In the genomic region with DNA sequence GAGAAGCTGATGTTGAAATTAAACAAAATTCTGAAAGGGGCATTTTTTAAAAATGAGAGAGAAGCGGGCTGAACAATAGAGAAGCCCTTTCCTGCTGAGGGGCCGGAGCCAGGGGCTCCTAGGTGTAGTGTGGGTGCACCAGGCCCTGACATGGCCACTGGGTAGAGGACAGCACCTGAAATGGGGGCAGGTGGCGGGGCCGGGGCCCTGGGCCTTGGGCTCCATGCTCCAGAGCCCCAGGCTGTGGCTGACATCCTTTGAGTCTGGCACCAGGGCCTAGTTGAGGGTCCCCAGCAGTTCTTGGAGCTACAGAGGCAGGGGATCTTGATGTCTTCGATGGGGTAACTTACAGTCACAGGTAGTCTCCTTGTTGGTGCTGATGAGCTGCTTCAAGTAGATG, we compare ENCODE assay signal across 26 cellular contexts. TPM values are rescaled to one million over a fixed set of nuclear protein-coding genes. Genes with fewer than 3 reads are reported as not detected.
DNase-seq lines count a peak whose midpoint lies in the region; ATAC-seq, FAIRE-seq and TF ChIP-seq lines count a peak whose summit lies in the region.
"Had no signal": no experiment of that assay in that cellular context is flagged by ENCODE, and none has a peak within 500 bp of the region (broad histone marks: within the 10 kb centered on the region; RNA-seq: fewer than 3 reads in every experiment).

No MANE protein-coding gene starts in this region.

- peak overlapping the region; percentile 49 for H2BK12ac ChIP-seq in trophoblast cell (ENCODE audit: low read length)

- H2AFZ ChIP-seq in GM23338, result 0 out of 2 replicates have a peak overlapping the region, but pooled peaks have one; percentile 3
- H2AFZ ChIP-seq in OCI-LY3 (ENCODE audit: low read depth, low read length), result peak overlapping the region; percentile 20; the same call in 1 of the 2 replicates
- no peak overlapping the region for H2AFZ ChIP-seq in trophoblast cell (ENCODE audit: insufficient read depth, low read length, poor library complexity)

- H3K9ac ChIP-seq in OCI-LY3 (ENCODE audit: low read length), result no peak overlapping the region
- no peak overlapping the region for H3K9ac ChIP-seq in trophoblast cell (ENCODE audit: low read length)
- H3K9ac ChIP-seq: BLaER1 treated with 17β-estradiol and CSF1 and Interleukin-3, amounts not matched to agents 10 nM and 100 nM had no signal

- FAIRE-seq in urothelium cell line (lab: Jason Lieb, UNC), result no peak
- FAIRE-seq: A549, D721Med, GM12878, GM18507 had no signal

- TF ChIP-seq CTCF in GM23338 (conservative IDR thresholded peaks at IDR 0.05; ENCODE audit: low read depth in 2 of 2) (no peak), OCI-LY3 (IDR thresholded peaks at IDR 0.05; ENCODE audit: low read depth, low read length) (no peak), foreskin keratinocyte (conservative IDR thresholded peaks at IDR 0.05) (no peak)

- no peak overlapping the region for H4K8ac ChIP-seq in trophoblast cell (ENCODE audit: low read depth, low read length)

- H3K4me1 ChIP-seq in GM23338 (ENCODE audit: insufficient read depth), result peaks cover 25% of the 10 kb centered on the region
- peaks cover 12% of the 10 kb centered on the region for H3K4me1 ChIP-seq in OCI-LY3 (ENCODE audit: low read length)
- H3K4me1 ChIP-seq in trophoblast cell (ENCODE audit: control insufficient read depth in 1 of 2, insufficient read depth in 2 of 2, low read length in 2 of 2), result no peaks in the 10 kb centered on the region
- H3K4me1 ChIP-seq in foreskin keratinocyte, result peaks cover 13% of the 10 kb centered on the region

- H3K9me3 ChIP-seq in OCI-LY3 (ENCODE audit: insufficient read depth, low read length) (no peaks in the 10 kb centered on the region), trophoblast cell (ENCODE audit: insufficient read depth, low read depth, low read length) (no peaks in the 10 kb centered on the region)
- H3K9me3 ChIP-seq: A549, BE2C had no signal

- H3K36me3 ChIP-seq in GM23338 (ENCODE audit: insufficient read depth), result no peaks in the 10 kb centered on the region
- no peaks in the 10 kb centered on the region for H3K36me3 ChIP-seq in OCI-LY3 (replicated peaks; ENCODE audit: low read depth, low read length)
- H3K36me3 ChIP-seq in trophoblast cell (ENCODE audit: control insufficient read depth in 1 of 2, insufficient read depth in 2 of 2, low read length in 2 of 2), result no peaks in the 10 kb centered on the region
- H3K36me3 ChIP-seq: BE2C; BLaER1 treated with 17β-estradiol and CSF1 and Interleukin-3, amounts not matched to agents 10 nM and 100 nM had no signal

- H4K12ac ChIP-seq in trophoblast cell (ENCODE audit: low read depth, low read length), result no peak overlapping the region

- no peak overlapping the region for H3K23ac ChIP-seq in trophoblast cell (ENCODE audit: low read length)

- H3K18ac ChIP-seq in trophoblast cell (ENCODE audit: low read length), result no peak overlapping the region

- no peak overlapping the region for H3K27ac Mint-ChIP-seq in GM23338
- H3K27ac Mint-ChIP-seq: CD14-positive monocyte; CD4-positive, alpha-beta T cell; CD8-positive, alpha-beta memory T cell had no signal

- no peak overlapping the region for H3K4me3 ChIP-seq in GM23338
- H3K4me3 ChIP-seq in OCI-LY3 (ENCODE audit: low read length), result no peak overlapping the region
- H3K4me3 ChIP-seq in trophoblast cell (ENCODE audit: low read depth, low read length), result no peak overlapping the region
- H3K4me3 ChIP-seq: A549; BLaER1 treated with 17β-estradiol and CSF1 and Interleukin-3, amounts not matched to agents 10 nM and 100 nM; GM12878 had no signal

- no peaks in the 10 kb centered on the region for H4K20me1 ChIP-seq in GM23338 (replicated peaks; ENCODE audit: insufficient read depth)
- no peaks in the 10 kb centered on the region for H4K20me1 ChIP-seq in OCI-LY3 (ENCODE audit: insufficient read depth, low read length)
- H4K20me1 ChIP-seq: BLaER1 treated with 17β-estradiol and CSF1 and Interleukin-3, amounts not matched to agents 10 nM and 100 nM had no signal

- no peak overlapping the region for H2BK120ac ChIP-seq in trophoblast cell (ENCODE audit: insufficient read depth, low read length, poor library complexity)

- H2AK5ac ChIP-seq in trophoblast cell (ENCODE audit: low read length), result no peak overlapping the region

- no CpG with 5 or more reads among the region's 5 CpGs for WGBS in trophoblast cell (ENCODE audit: extremely low coverage, insufficient coverage, insufficient read length)

- H3K79me1 ChIP-seq in trophoblast cell (ENCODE audit: low read length), result no peaks in the 10 kb centered on the region

- DNase-seq in GM23338 (ENCODE audit: low spot score) (no peak), trophoblast cell (no peak), pons (ENCODE audit: low spot score) (no peak), NCI-H187 (lab: John Stamatoyannopoulos, UW) (no peak), foreskin keratinocyte (no peak), urothelium cell line (ENCODE audit: low spot score) (no peak)
- DNase-seq: 8988T; ACHN; AML-193; BE2C; CD4-positive, alpha-beta T cell; CD8-positive, alpha-beta memory T cell; DMS 273 treated with DMSO at 0.1 percent for 48 hours; DMS79; EL; GDM1; GOT3; H7 had no signal

- H3K14ac ChIP-seq in trophoblast cell (ENCODE audit: low read length), result no peak overlapping the region

- H3K9me2 ChIP-seq in GM23338 (ENCODE audit: insufficient read depth), result no peaks in the 10 kb centered on the region

- H3K27me3 Mint-ChIP-seq in GM23338 (ENCODE audit: insufficient read depth, low read depth, poor library complexity), result peaks cover 7% of the 10 kb centered on the region
- H3K27me3 Mint-ChIP-seq: CD4-positive, alpha-beta T cell had no signal

- H3K27me3 ChIP-seq in GM23338 (ENCODE audit: insufficient read depth), result no peaks in the 10 kb centered on the region
- H3K27me3 ChIP-seq in OCI-LY3 (ENCODE audit: low read depth, low read length), result no peaks in the 10 kb centered on the region
- no peaks in the 10 kb centered on the region for H3K27me3 ChIP-seq in trophoblast cell (ENCODE audit: insufficient read depth, low read length)
- H3K27me3 ChIP-seq in foreskin keratinocyte, result no peaks in the 10 kb centered on the region
- H3K27me3 ChIP-seq: BE2C; BLaER1 treated with 17β-estradiol and CSF1 and Interleukin-3, amounts not matched to agents 10 nM and 100 nM had no signal

- H3K4me3 Mint-ChIP-seq in GM23338, result no peak overlapping the region; the same call in 2 of the 3 replicates
- H3K4me3 Mint-ChIP-seq: CD14-positive monocyte; CD4-positive, alpha-beta T cell; CD8-positive, alpha-beta memory T cell had no signal

- H3K79me2 ChIP-seq in GM23338 (replicated peaks; ENCODE audit: insufficient read depth) (no peaks in the 10 kb centered on the region), OCI-LY3 (ENCODE audit: low read length) (no peaks in the 10 kb centered on the region), trophoblast cell (ENCODE audit: control insufficient read depth, insufficient read depth, low read length, poor library complexity) (no peaks in the 10 kb centered on the region)

- H3K27ac ChIP-seq in GM23338 (ENCODE audit: low read depth), result no peak overlapping the region
- H3K27ac ChIP-seq in OCI-LY3 (ENCODE audit: low read length), result no peak overlapping the region
- no peak overlapping the region for H3K27ac ChIP-seq in trophoblast cell (ENCODE audit: low read depth, low read length)
- no peak overlapping the region for H3K27ac ChIP-seq in foreskin keratinocyte
- H3K27ac ChIP-seq: A549 had no signal

- no peak overlapping the region for H4K91ac ChIP-seq in trophoblast cell (ENCODE audit: low read depth, low read length)

- no peak overlapping the region for H2BK5ac ChIP-seq in trophoblast cell (ENCODE audit: low read depth, low read length, poor library complexity)

- peaks cover under 1% of the 10 kb centered on the region; the same call in 1 of the 3 replicates for H3K9me3 Mint-ChIP-seq in GM23338
- H3K9me3 Mint-ChIP-seq: CD4-positive, alpha-beta T cell; CD8-positive, alpha-beta memory T cell had no signal

- H3K4me1 Mint-ChIP-seq in GM23338, result peaks cover 34% of the 10 kb centered on the region

- ATAC-seq in GM23338 (no peak), foreskin keratinocyte (no peak)
- ATAC-seq: A549, GM12878, HCT116 had no signal

- H3K4ac ChIP-seq in trophoblast cell (ENCODE audit: low read depth, low read length), result no peak overlapping the region

- no peaks in the 10 kb centered on the region for H3F3A ChIP-seq in GM23338 (replicated peaks; ENCODE audit: low read depth)

- no peaks in the 10 kb centered on the region for H3K36me3 Mint-ChIP-seq in GM23338 (ENCODE audit: low read depth)
- H3K36me3 Mint-ChIP-seq: CD14-positive monocyte had no signal

- H3K4me2 ChIP-seq in GM23338, result no peak overlapping the region
- H3K4me2 ChIP-seq in OCI-LY3 (ENCODE audit: low read length), result no peak overlapping the region
- no peak overlapping the region for H3K4me2 ChIP-seq in trophoblast cell (ENCODE audit: low read length)
- H3K4me2 ChIP-seq: A549 had no signal

TF ChIP-seq in GM23338, 12 proteins besides CTCF, POLR2A, EP300 and RAD21 (continues in another document):
- no peak for TF ChIP-seq ZNF331 (CRISPR knock-in tag; IDR thresholded peaks at IDR 0.05; ENCODE audit: low read depth)
- no peak for TF ChIP-seq CREB1 (CRISPR knock-in tag; IDR thresholded peaks at IDR 0.05; ENCODE audit: low read depth)

RNA-seq across cellular contexts. Expression of a gene that starts 6.5 kb away (rescaled TPM):
- 226 and 248 TPM in 2 replicates for total RNA-seq in GM23338 (2014; rRNA removed; shearing (Covaris generic))
- polyA plus RNA-seq in GM23338 (2016; fragmentation: Nextera tagmentation; extraction: Ambion mirVana), result 60.0 and 62.9 TPM in 2 replicates
- polyA plus RNA-seq in trophoblast cell (2013), result 1.2 TPM in 2 replicates
- total RNA-seq in foreskin keratinocyte, result 46.2 and 49.1 TPM in 2 replicates
- polyA plus RNA-seq in foreskin keratinocyte, result 18.3 and 23.0 TPM in 2 replicates
- total RNA-seq: CD4-positive, alpha-beta T cell had no signal
- polyA plus RNA-seq: CD8-positive, alpha-beta memory T cell had no signal

RNA-seq across cellular contexts. Expression of a gene that starts 7.4 kb away (rescaled TPM):
- 149 and 164 TPM in 2 replicates for total RNA-seq in GM23338 (2014; rRNA removed; shearing (Covaris generic))
- polyA plus RNA-seq in GM23338 (2016; fragmentation: Nextera tagmentation; extraction: Ambion mirVana) (456 and 490 TPM in 2 replicates), foreskin keratinocyte (52.0 and 64.4 TPM in 2 replicates)
- polyA plus RNA-seq in trophoblast cell (2013), result 33.5 and 36.3 TPM in 2 replicates
- total RNA-seq in foreskin keratinocyte, result 88.4 and 101 TPM in 2 replicates
